In the genomic region with DNA sequence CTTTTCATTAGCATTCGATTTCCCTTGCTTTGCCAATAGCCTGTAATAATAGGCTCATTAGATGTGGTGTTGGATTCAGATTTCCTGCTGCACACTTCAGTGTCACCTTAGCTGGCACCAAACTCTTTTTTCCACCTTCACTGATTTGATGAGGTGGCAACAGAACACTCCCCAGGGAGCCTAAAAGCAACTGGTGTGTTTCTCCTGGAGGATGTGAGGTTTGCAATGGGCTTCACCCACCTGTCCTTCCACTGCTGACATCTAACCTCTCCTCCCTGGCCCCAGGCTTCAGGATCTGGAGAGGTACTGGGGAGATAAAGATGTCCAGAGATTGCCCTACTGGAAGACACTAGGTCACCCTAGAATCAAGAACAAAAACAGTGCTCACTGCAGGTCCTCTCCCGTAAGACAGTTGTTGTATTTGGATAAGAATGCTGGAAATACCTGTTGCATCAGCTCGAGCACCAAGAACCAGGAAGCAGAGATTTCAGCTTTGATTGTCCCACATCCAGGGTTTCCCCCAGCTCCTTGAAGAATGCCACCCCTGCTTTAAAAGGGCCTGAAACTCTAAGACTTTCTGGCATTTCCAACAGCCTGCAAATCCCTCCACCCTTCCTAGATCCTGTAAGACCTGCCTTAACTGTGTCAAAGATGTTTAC, we compare ENCODE assay signal across 25 cellular contexts.
DNase-seq lines count a peak whose midpoint lies in the region; ATAC-seq, FAIRE-seq and TF ChIP-seq lines count a peak whose summit lies in the region.
"Had no signal": no experiment of that assay in that cellular context is flagged by ENCODE, and none has a peak within 500 bp of the region (broad histone marks: within the 10 kb centered on the region; RNA-seq: fewer than 3 reads in every experiment).

No MANE protein-coding gene starts in this region.

- H3K27ac Mint-ChIP-seq in Calu3 (ENCODE audit: unreplicated experiment), result peak overlapping the region; percentile 83
- H3K27ac Mint-ChIP-seq in activated CD8-positive, alpha-beta T cell treated with anti-CD3 and anti-CD28 coated beads, Interleukin-2, amount 10 ng/mL, durations not matched to agents 7 days and 5 days, result no peak overlapping the region
- H3K27ac Mint-ChIP-seq: activated CD4-positive, alpha-beta T cell treated with anti-CD3 and anti-CD28 coated beads, Interleukin-2, amount 10 ng/mL, durations not matched to agents 7 days and 5 days; CD4-positive, alpha-beta T cell; dendritic cell treated with granulocyte-macrophage colony-stimulating factor and Interleukin-4, amounts not matched to agents 40 ng/mL and 50 ng/mL, for 4 days; nephron progenitor cell; stimulated activated effector memory CD8-positive, alpha-beta T cell treated with anti-CD3 and anti-CD28 coated beads, Interleukin-12 subunit alpha, Interleukin-12 subunit beta, amount 100 ng/mL, for 72 hours had no signal

- CTCF ChIA-PET in Calu3 (lab: Charles Lee) (interaction anchor here (1.1 kb wide), 1 partner anchor 15 kb away, joined by 10 read pairs; no protein-coding TSS in a partner anchor), HEK293 (lab: Yijun Ruan, JAX) (no interaction called here)
- CTCF ChIA-PET in activated CD8-positive, alpha-beta T cell treated with anti-CD3 and anti-CD28 coated beads, Interleukin-2, amount 10 ng/mL, durations not matched to agents 7 days and 5 days (lab: Charles Lee), result no interaction called here

- intact Hi-C loops in Calu3 (cut with micrococcal nuclease; ENCODE audit: unreplicated experiment), result no loop called here
- intact Hi-C loops in adrenal gland (cut with DNase I), result no loop called here
- intact Hi-C loops in pancreas (cut with DNase I), result no loop called here

- POLR2A ChIA-PET in HEK293 (lab: Yijun Ruan, JAX), result no interaction called here
- POLR2A ChIA-PET in activated CD8-positive, alpha-beta T cell treated with anti-CD3 and anti-CD28 coated beads, Interleukin-2, amount 10 ng/mL, durations not matched to agents 7 days and 5 days (lab: Charles Lee), result no interaction called here

- peak; percentile 2 to 59 (median 57) for ATAC-seq in pancreas
- no peak for ATAC-seq in HG03097 (IDR thresholded peaks at IDR 0.05; ENCODE audit: low FRiP score, unreplicated experiment)
- no peak for ATAC-seq in activated CD8-positive, alpha-beta T cell treated with anti-CD3 and anti-CD28 coated beads, Interleukin-2, amount 10 ng/mL, durations not matched to agents 7 days and 5 days
- ATAC-seq: left lung; stimulated activated effector memory CD8-positive, alpha-beta T cell treated with anti-CD3 and anti-CD28 coated beads, Interleukin-12 subunit alpha, Interleukin-12 subunit beta, amount 100 ng/mL, for 72 hours had no signal

- H3K4me1 ChIP-seq in HEK293 (ENCODE audit: control insufficient read depth, insufficient read depth, low read length) (no peaks in the 10 kb centered on the region), adrenal gland (replicated peaks in 1 of 2) (peaks cover 0 to 5% of the 10 kb centered on the region in 2 donors), pancreas (peaks cover 31 to 49% (median 42%) of the 10 kb centered on the region in 3 donors)
- H3K4me1 ChIP-seq: left lung had no signal

- no peak overlapping the region for H3K27ac ChIP-seq in HEK293 (ENCODE audit: extremely low read depth, low read depth, low read length)
- peak overlapping the region in 3 of 5 donors; percentile 10 to 64 (median 54) for H3K27ac ChIP-seq in adrenal gland
- peak overlapping the region; percentile 2 to 91 (median 80) for H3K27ac ChIP-seq in pancreas
- H3K27ac ChIP-seq: KMS-11, left lung, thoracic aorta had no signal

- no peak overlapping the region for H3K4me3 ChIP-seq in HEK293 (ENCODE audit: low read depth, low read length)
- no peak overlapping the region for H3K4me3 ChIP-seq in adrenal gland
- no peak overlapping the region for H3K4me3 ChIP-seq in pancreas
- H3K4me3 ChIP-seq: heart left ventricle, left lung, thoracic aorta had no signal

- TF ChIP-seq CTCF in Calu3 (IDR thresholded peaks at IDR 0.05; ENCODE audit: unreplicated experiment) (no peak), HEK293 (tag by site-specific recombination; IDR thresholded peaks at IDR 0.05) (no peak), adrenal gland (IDR thresholded peaks at IDR 0.05) (no peak), pancreas (IDR thresholded peaks at IDR 0.05) (no peak)

- peaks cover 24% of the 10 kb centered on the region for H3K4me1 Mint-ChIP-seq in Calu3 (ENCODE audit: low read depth, unreplicated experiment)
- peaks cover 9% of the 10 kb centered on the region for H3K4me1 Mint-ChIP-seq in activated CD8-positive, alpha-beta T cell treated with anti-CD3 and anti-CD28 coated beads, Interleukin-2, amount 10 ng/mL, durations not matched to agents 7 days and 5 days (ENCODE audit: low read depth)
- H3K4me1 Mint-ChIP-seq: nephron progenitor cell had no signal

- no peak for FAIRE-seq in pancreas (lab: Jason Lieb, UNC)
- FAIRE-seq: endothelial cell of umbilical vein, small intestine had no signal

- BruUV-seq in Calu3 (replicated peaks; lab: Mats Ljungman, UMichigan), result no TSS peak

- H3K36me3 ChIP-seq in HEK293 (ENCODE audit: control insufficient read depth in 2 of 2, insufficient read depth in 1 of 2, low read length in 2 of 2) (no peaks in the 10 kb centered on the region), adrenal gland (replicated peaks in 1 of 2) (no peaks in the 10 kb centered on the region), pancreas (no peaks in the 10 kb centered on the region)
- H3K36me3 ChIP-seq: heart left ventricle, left lung, thoracic aorta had no signal

- no peaks in the 10 kb centered on the region for H3K27me3 Mint-ChIP-seq in Calu3 (ENCODE audit: unreplicated experiment)
- H3K27me3 Mint-ChIP-seq in activated CD8-positive, alpha-beta T cell treated with anti-CD3 and anti-CD28 coated beads, Interleukin-2, amount 10 ng/mL, durations not matched to agents 7 days and 5 days (ENCODE audit: low read depth), result no peaks in the 10 kb centered on the region
- H3K27me3 Mint-ChIP-seq: CD4-positive, alpha-beta T cell; dendritic cell treated with granulocyte-macrophage colony-stimulating factor and Interleukin-4, amounts not matched to agents 40 ng/mL and 50 ng/mL, for 4 days had no signal

- WGBS in adrenal gland, 4 donors, result 76 to 93% (median 80%) methylated on average over 3 of the region's 3 CpGs
- WGBS in pancreas, 2 donors, result 41 to 48% methylated on average over 3 of the region's 3 CpGs

- no peak overlapping the region for H3K4me3 Mint-ChIP-seq in Calu3 (ENCODE audit: low read depth, unreplicated experiment)
- H3K4me3 Mint-ChIP-seq in activated CD8-positive, alpha-beta T cell treated with anti-CD3 and anti-CD28 coated beads, Interleukin-2, amount 10 ng/mL, durations not matched to agents 7 days and 5 days, result no peak overlapping the region
- H3K4me3 Mint-ChIP-seq: activated CD4-positive, alpha-beta T cell treated with anti-CD3 and anti-CD28 coated beads, Interleukin-2, amount 10 ng/mL, durations not matched to agents 7 days and 5 days; CD4-positive, alpha-beta T cell; dendritic cell treated with granulocyte-macrophage colony-stimulating factor and Interleukin-4, amounts not matched to agents 40 ng/mL and 50 ng/mL, for 4 days; nephron progenitor cell; stimulated activated effector memory CD8-positive, alpha-beta T cell treated with anti-CD3 and anti-CD28 coated beads, Interleukin-12 subunit alpha, Interleukin-12 subunit beta, amount 100 ng/mL, for 72 hours had no signal

- peak; percentile 17 for DNase-seq in Calu3
- DNase-seq in adrenal gland, result no peak
- no peak for DNase-seq in pancreas
- no peak for DNase-seq in activated T-cell treated with anti-CD3 and anti-CD28 coated beads, Interleukin-2, amount 50 U/mL, for 48 hours
- DNase-seq in activated CD8-positive, alpha-beta T cell treated with anti-CD3 and anti-CD28 coated beads, Interleukin-2, amount 10 ng/mL, durations not matched to agents 7 days and 5 days, result no peak
- DNase-seq: activated CD4-positive, alpha-beta T cell treated with anti-CD3 and anti-CD28 coated beads, Interleukin-2, amount 10 ng/mL, durations not matched to agents 7 days and 5 days; activated CD8-positive, alpha-beta memory T cell treated with anti-CD3 and anti-CD28 coated beads, Interleukin-2, amount 50 U/mL, for 48 hours; activated gamma-delta T cell treated with Interleukin-2 at 50 U/mL for 16 hours; CD4-positive, alpha-beta T cell; DMS79; left lung; NCI-H2081 treated with DMSO at 0.1 percent for 48 hours; NCI-H510A treated with DMSO at 0.1 percent for 48 hours; nephron progenitor cell; small intestine; stimulated activated CD4-positive, alpha-beta T cell treated with anti-CD3 and anti-CD28 coated beads, Interleukin-2, amount 100 ng/mL, for 24 hours; T-helper 2 cell had no signal

- no peaks in the 10 kb centered on the region for H3K27me3 ChIP-seq in adrenal gland
- H3K27me3 ChIP-seq in pancreas, result no peaks in the 10 kb centered on the region
- H3K27me3 ChIP-seq: heart left ventricle, left lung had no signal

- no peak for TF ChIP-seq POLR2A in adrenal gland (IDR thresholded peaks at IDR 0.05)

- H3K9me3 ChIP-seq in HEK293 (ENCODE audit: control insufficient read depth, insufficient read depth, low read depth, low read length) (no peaks in the 10 kb centered on the region), adrenal gland (replicated peaks in 1 of 3) (no peaks in the 10 kb centered on the region), pancreas (no peaks in the 10 kb centered on the region)
- H3K9me3 ChIP-seq: heart left ventricle, left lung, thoracic aorta had no signal

- H3K36me3 Mint-ChIP-seq in Calu3 (ENCODE audit: insufficient read depth, unreplicated experiment), result no peaks in the 10 kb centered on the region
- no peaks in the 10 kb centered on the region for H3K36me3 Mint-ChIP-seq in activated CD8-positive, alpha-beta T cell treated with anti-CD3 and anti-CD28 coated beads, Interleukin-2, amount 10 ng/mL, durations not matched to agents 7 days and 5 days (ENCODE audit: low read depth)
- H3K36me3 Mint-ChIP-seq: stimulated activated effector memory CD8-positive, alpha-beta T cell treated with anti-CD3 and anti-CD28 coated beads, Interleukin-12 subunit alpha, Interleukin-12 subunit beta, amount 100 ng/mL, for 72 hours had no signal

- H3K9me3 Mint-ChIP-seq in Calu3 (ENCODE audit: low read depth, unreplicated experiment), result peaks cover 7% of the 10 kb centered on the region
- no peaks in the 10 kb centered on the region for H3K9me3 Mint-ChIP-seq in activated CD8-positive, alpha-beta T cell treated with anti-CD3 and anti-CD28 coated beads, Interleukin-2, amount 10 ng/mL, durations not matched to agents 7 days and 5 days (ENCODE audit: insufficient read depth)
- H3K9me3 Mint-ChIP-seq: nephron progenitor cell; stimulated activated effector memory CD8-positive, alpha-beta T cell treated with anti-CD3 and anti-CD28 coated beads, Interleukin-12 subunit alpha, Interleukin-12 subunit beta, amount 100 ng/mL, for 72 hours had no signal

TF ChIP-seq in HEK293, 187 proteins besides CTCF, POLR2A, EP300 and RAD21:
- TF ChIP-seq SCRT2 (tag by site-specific recombination; IDR thresholded peaks at IDR 0.05), result peak; percentile 67
- no peak for TF ChIP-seq ZSCAN23 (tag by site-specific recombination; IDR thresholded peaks at IDR 0.05)
- no peak for TF ChIP-seq ZNF571 (tag by site-specific recombination; IDR thresholded peaks at IDR 0.05)

Comparison
In these comparisons a context has a peak if more than half of its experiments do, and no peak if none do; other contexts are left out.
1. ATAC-seq: peak in pancreas (4 of 4); none in HG03097 (single experiment) and activated CD8-positive, alpha-beta T cell treated with anti-CD3 and anti-CD28 coated beads, Interleukin-2, amount 10 ng/mL, durations not matched to agents 7 days and 5 days (single experiment).